ENCODE assay signal across 2 cellular contexts in genomic region chr15:55785593-55785992, GRCh38. TPM values are rescaled to one million over a fixed set of nuclear protein-coding genes. Genes with fewer than 3 reads are reported as not detected.
"Had no signal": no experiment of that assay in that cellular context is flagged by ENCODE, and none has a peak within 500 bp of the region (broad histone marks: within the 10 kb centered on the region; RNA-seq: fewer than 3 reads in every experiment).

No MANE protein-coding gene starts in this region.

RNA-seq across cellular contexts. Expression of gene PRTG, which starts 42.6 kb away (rescaled TPM):
- total RNA-seq: foreskin keratinocyte had no signal
- polyA plus RNA-seq: foreskin keratinocyte, immature natural killer cell had no signal
